ENCODE assay signal across 19 cellular contexts in genomic region chr1:215360021-215360420, GRCh38.
DNase-seq lines count a peak whose midpoint lies in the region; ATAC-seq and TF ChIP-seq lines count a peak whose summit lies in the region.
"Had no signal": no experiment of that assay in that cellular context is flagged by ENCODE, and none has a peak within 500 bp of the region (broad histone marks: within the 10 kb centered on the region; RNA-seq: fewer than 3 reads in every experiment).

No MANE protein-coding gene starts in this region.

- H3K4me3 ChIP-seq in ectodermal cell (ENCODE audit: insufficient read depth, low read depth, low read length) (no peak overlapping the region), mesodermal cell (ENCODE audit: extremely low read depth, insufficient read depth, low read length, poor library complexity, severe bottlenecking) (no peak overlapping the region), esophagus squamous epithelium (no peak overlapping the region)
- H3K4me3 ChIP-seq: A549; BLaER1 treated with 17β-estradiol and CSF1 and Interleukin-3, amounts not matched to agents 10 nM and 100 nM; HAP-1 had no signal

- H3K36me3 ChIP-seq in ectodermal cell (ENCODE audit: control insufficient read depth, insufficient read depth, low read length) = no peaks in the 10 kb centered on the region
- no peaks in the 10 kb centered on the region for H3K36me3 ChIP-seq in mesodermal cell (ENCODE audit: control insufficient read depth, insufficient read depth, low read length)
- no peaks in the 10 kb centered on the region for H3K36me3 ChIP-seq in esophagus squamous epithelium
- H3K36me3 ChIP-seq: BE2C; BLaER1 treated with 17β-estradiol and CSF1 and Interleukin-3, amounts not matched to agents 10 nM and 100 nM; HAP-1 had no signal

- no peak for TF ChIP-seq POLR2A in esophagus squamous epithelium (IDR thresholded peaks at IDR 0.05)

- H3K9me3 ChIP-seq in ectodermal cell (ENCODE audit: control insufficient read depth, low read length) = no peaks in the 10 kb centered on the region
- no peaks in the 10 kb centered on the region for H3K9me3 ChIP-seq in mesodermal cell (ENCODE audit: control insufficient read depth, low read length)
- H3K9me3 ChIP-seq in esophagus squamous epithelium = no peaks in the 10 kb centered on the region
- H3K9me3 ChIP-seq: A549, BE2C, HAP-1 had no signal

- ATAC-seq in omental fat pad (ENCODE audit: low FRiP score) (no peak), HG03108 (IDR thresholded peaks at IDR 0.05; ENCODE audit: unreplicated experiment) (no peak)
- ATAC-seq: A549 had no signal

- TF ChIP-seq CTCF in omental fat pad (IDR thresholded peaks at IDR 0.05) (no peak), esophagus squamous epithelium (IDR thresholded peaks at IDR 0.05) (no peak)

- peak overlapping the region; percentile 16 for H3K27ac ChIP-seq in ectodermal cell (ENCODE audit: insufficient read depth, low read depth, low read length, poor library complexity, severe bottlenecking)
- peak overlapping the region; percentile 10 for H3K27ac ChIP-seq in mesodermal cell (ENCODE audit: low read depth, low read length, severe bottlenecking)
- no peak overlapping the region for H3K27ac ChIP-seq in esophagus squamous epithelium
- H3K27ac ChIP-seq: A549; BLaER1 treated with 17β-estradiol and CSF1 and Interleukin-3, amounts not matched to agents 10 nM and 100 nM had no signal

- DNase-seq in RPMI7951 (ENCODE audit: low read depth) (peak; percentile 11), omental fat pad (ENCODE audit: low spot score) (no peak), esophagus squamous epithelium (lab: John Stamatoyannopoulos, UW) (no peak)
- DNase-seq: 8988T; ACHN; AML-193; BE2C; Calu3; CD4-positive, alpha-beta T cell; CD8-positive, alpha-beta memory T cell; DND-41; GOT3; HFFc6 had no signal

- H3K27me3 ChIP-seq in ectodermal cell (ENCODE audit: control insufficient read depth, insufficient read depth, low read length, poor library complexity, severe bottlenecking) = no peaks in the 10 kb centered on the region
- H3K27me3 ChIP-seq in esophagus squamous epithelium = no peaks in the 10 kb centered on the region
- H3K27me3 ChIP-seq: BE2C; BLaER1 treated with 17β-estradiol and CSF1 and Interleukin-3, amounts not matched to agents 10 nM and 100 nM had no signal

- no peaks in the 10 kb centered on the region for H3K4me1 ChIP-seq in ectodermal cell (ENCODE audit: control insufficient read depth, insufficient read depth, low read length)
- no peaks in the 10 kb centered on the region for H3K4me1 ChIP-seq in mesodermal cell (ENCODE audit: control insufficient read depth, insufficient read depth, low read length, poor library complexity, severe bottlenecking)
- H3K4me1 ChIP-seq in esophagus squamous epithelium = no peaks in the 10 kb centered on the region
- H3K4me1 ChIP-seq: A549; BE2C; BLaER1 treated with 17β-estradiol and CSF1 and Interleukin-3, amounts not matched to agents 10 nM and 100 nM; HAP-1 had no signal

- intact Hi-C loops in esophagus squamous epithelium (cut with DNase I) = no loop called here

Comparison
In these comparisons a context has a peak if more than half of its experiments do, and no peak if none do; other contexts are left out.
1. H3K27ac ChIP-seq: peak in ectodermal cell (single experiment) and mesodermal cell (single experiment); none in esophagus squamous epithelium (0 of 4).